20 cellular contexts compared by ENCODE assay signal in the genomic region with DNA sequence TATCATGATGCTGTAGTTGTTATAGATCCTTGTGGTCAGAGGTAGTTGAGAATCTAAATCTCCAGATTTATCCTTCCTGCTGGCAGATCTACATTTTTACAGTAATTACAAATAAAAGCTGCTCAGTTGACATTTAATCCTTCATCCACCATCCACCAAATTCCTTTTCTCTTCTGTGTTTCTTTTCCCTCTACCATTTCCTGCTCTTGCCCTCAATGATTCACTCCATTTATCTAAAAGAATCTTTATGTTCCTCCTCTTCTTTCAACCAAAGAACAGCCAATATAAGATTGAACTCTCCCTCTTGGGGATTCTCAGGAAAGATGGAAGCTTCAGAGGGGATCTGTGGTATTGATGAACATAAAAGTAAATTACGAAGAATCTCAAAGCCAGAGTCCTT. TPM values are rescaled to one million over a fixed set of nuclear protein-coding genes. Genes with fewer than 3 reads are reported as not detected.
DNase-seq lines count a peak whose midpoint lies in the region; ATAC-seq, FAIRE-seq and TF ChIP-seq lines count a peak whose summit lies in the region.
"Had no signal": no experiment of that assay in that cellular context is flagged by ENCODE, and none has a peak within 500 bp of the region (broad histone marks: within the 10 kb centered on the region; RNA-seq: fewer than 3 reads in every experiment).

No MANE protein-coding gene starts in this region.

- peaks cover 66% of the 10 kb centered on the region for H3K79me2 ChIP-seq in GM12878 (ENCODE audit: control insufficient read depth, insufficient read depth, low read length)

- BruUV-seq in GM12878 (replicated peaks; lab: Mats Ljungman, UMichigan) = no TSS peak

- FAIRE-seq in GM12878 (lab: Jason Lieb, UNC) = no peak
- FAIRE-seq: HTR-8/SVneo had no signal

- no peaks in the 10 kb centered on the region; the same call in 1 of the 2 replicates for H3K27me3 Mint-ChIP-seq in HFFc6 (ENCODE audit: insufficient read depth)
- H3K27me3 Mint-ChIP-seq in activated naive CD4-positive, alpha-beta T cell treated with anti-CD3 and anti-CD28 coated beads, Interleukin-2, amount 10 ng/mL, durations not matched to agents 7 days and 5 days = peaks cover 4% of the 10 kb centered on the region
- H3K27me3 Mint-ChIP-seq: activated naive CD8-positive, alpha-beta T cell treated with anti-CD3 and anti-CD28 coated beads, Interleukin-2, amount 10 ng/mL, durations not matched to agents 7 days and 5 days had no signal

- POLR2A ChIA-PET in GM12878 (lab: Charles Lee) = interaction anchor here (0.6 to 1.0 kb wide), 7 partner anchors 36 to 525 kb away, joined by 3 to 6 read pairs (median 3); no protein-coding TSS in a partner anchor

- no peaks in the 10 kb centered on the region for H3K9me3 Mint-ChIP-seq in HFFc6
- no peaks in the 10 kb centered on the region for H3K9me3 Mint-ChIP-seq in activated naive CD4-positive, alpha-beta T cell treated with anti-CD3 and anti-CD28 coated beads, Interleukin-2, amount 10 ng/mL, durations not matched to agents 7 days and 5 days
- H3K9me3 Mint-ChIP-seq: activated naive CD8-positive, alpha-beta T cell treated with anti-CD3 and anti-CD28 coated beads, Interleukin-2, amount 10 ng/mL, durations not matched to agents 7 days and 5 days; activated T-helper 1 cell treated with anti-CD3 and anti-CD28 coated beads, Interleukin-12 subunit alpha, Interleukin-12 subunit beta, Interleukin-2, Interleukin-4 antibody, amounts not matched to agents 30 ng/mL and 10 ng/mL and 1 ng/mL, durations not matched to agents 14 hours and 24 hours and 36 hours had no signal

- SMC1A ChIA-PET in GM12878 (lab: Charles Lee; ENCODE audit: uncharacterized antibody, unreplicated experiment) = interaction anchor here (0.5 to 3.5 kb wide), 6 partner anchors 186 to 296 kb away, joined by 3 to 17 read pairs (median 4); partner anchors contain the start of gene L2HGDH

- TF ChIP-seq POLR2A in GM12878 (IDR thresholded peaks at IDR 0.05; ENCODE audit: low read depth, low read length) = no peak
- TF ChIP-seq POLR2A in erythroblast (IDR thresholded peaks at IDR 0.05; ENCODE audit: low read length) = no peak

- TF ChIP-seq RAD21 in GM12878 (IDR thresholded peaks at IDR 0.05; ENCODE audit: insufficient read depth, low read depth, low read length) = no peak

- H3K36me3 ChIP-seq in GM12878 (ENCODE audit: control insufficient read depth in 2 of 2, insufficient read depth in 2 of 2, low read length in 1 of 2) = no peaks in the 10 kb centered on the region
- H3K36me3 ChIP-seq: left ventricle myocardium inferior, neutrophil, thyroid gland had no signal

- no peak for TF ChIP-seq EP300 in GM12878 (IDR thresholded peaks at IDR 0.05; ENCODE audit: borderline replicate concordance in 1 of 2, control insufficient read depth in 1 of 2, low read depth in 2 of 2, low read length in 2 of 2)

- H3K4me3 Mint-ChIP-seq in HFFc6 = peak overlapping the region; percentile 83
- no peak overlapping the region for H3K4me3 Mint-ChIP-seq in activated naive CD4-positive, alpha-beta T cell treated with anti-CD3 and anti-CD28 coated beads, Interleukin-2, amount 10 ng/mL, durations not matched to agents 7 days and 5 days
- H3K4me3 Mint-ChIP-seq: activated naive CD8-positive, alpha-beta T cell treated with anti-CD3 and anti-CD28 coated beads, Interleukin-2, amount 10 ng/mL, durations not matched to agents 7 days and 5 days; activated T-helper 1 cell treated with anti-CD3 and anti-CD28 coated beads, Interleukin-12 subunit alpha, Interleukin-12 subunit beta, Interleukin-2, Interleukin-4 antibody, amounts not matched to agents 30 ng/mL and 10 ng/mL and 1 ng/mL, durations not matched to agents 14 hours and 24 hours and 36 hours had no signal

- H3K4me2 ChIP-seq in GM12878 (ENCODE audit: control insufficient read depth, insufficient read depth) = peak overlapping the region; percentile 22; the same call in 1 of the 2 replicates
- H3K4me2 ChIP-seq: PC-9 had no signal

- H3K4me1 ChIP-seq in GM12878 (ENCODE audit: control insufficient read depth, insufficient read depth, low read length) = peaks cover 28% of the 10 kb centered on the region

- WGBS in GM12878 (ENCODE audit: insufficient coverage, insufficient replicate concordance, low lambda C conversion rate, missing lambda C conversion rate) = 100% methylated on average over 1 of the region's 1 CpG

- peak overlapping the region; percentile 88 for H3K27ac Mint-ChIP-seq in HFFc6
- H3K27ac Mint-ChIP-seq in activated naive CD4-positive, alpha-beta T cell treated with anti-CD3 and anti-CD28 coated beads, Interleukin-2, amount 10 ng/mL, durations not matched to agents 7 days and 5 days = no peak overlapping the region
- H3K27ac Mint-ChIP-seq: activated naive CD8-positive, alpha-beta T cell treated with anti-CD3 and anti-CD28 coated beads, Interleukin-2, amount 10 ng/mL, durations not matched to agents 7 days and 5 days; activated T-helper 1 cell treated with anti-CD3 and anti-CD28 coated beads, Interleukin-12 subunit alpha, Interleukin-12 subunit beta, Interleukin-2, Interleukin-4 antibody, amounts not matched to agents 30 ng/mL and 10 ng/mL and 1 ng/mL, durations not matched to agents 14 hours and 24 hours and 36 hours had no signal

- in situ Hi-C loops in GM12878 (cut with MboI) = loop anchor here (5.0 kb wide), 1 partner anchor 206 kb away; no protein-coding TSS in a partner anchor

- RAD21 ChIA-PET in GM12878 (lab: Charles Lee; ENCODE audit: unreplicated experiment) = interaction anchor here (0.7 to 2.6 kb wide), 6 partner anchors 164 to 896 kb away, joined by 3 to 19 read pairs (median 4); no protein-coding TSS in a partner anchor

- H4K20me1 ChIP-seq in GM12878 (ENCODE audit: control insufficient read depth, insufficient read depth) = no peaks in the 10 kb centered on the region

- no peak overlapping the region for H3K9ac ChIP-seq in GM12878 (ENCODE audit: control insufficient read depth, insufficient read depth, low read length)

- CTCF ChIA-PET in GM12878 (lab: Yijun Ruan, JAX) = interaction anchor here (0.9 to 1.8 kb wide), 11 partner anchors 12 to 674 kb away, joined by 3 to 19 read pairs (median 5); partner anchors contain the start of genes CDKL1, DMAC2L and L2HGDH
- CTCF ChIA-PET in activated naive CD4-positive, alpha-beta T cell treated with anti-CD3 and anti-CD28 coated beads, Interleukin-2, amount 10 ng/mL, durations not matched to agents 7 days and 5 days (lab: Charles Lee) = interaction anchor here (0.8 to 2.5 kb wide), 2 partner anchors 185 to 207 kb away, joined by 3 to 16 read pairs; no protein-coding TSS in a partner anchor

- no peak overlapping the region for H2AFZ ChIP-seq in GM12878 (ENCODE audit: control insufficient read depth, low read depth, low read length)
- H2AFZ ChIP-seq: PC-9 had no signal

- ATAC-seq in GM12878 = no peak
- ATAC-seq: activated CD4-positive, CD25-positive, alpha-beta regulatory T cell treated with anti-CD3 and anti-CD28 coated beads, Interleukin-2, amount 50 U/mL, for 24 hours; esophagus mucosa had no signal

- intact Hi-C loops in GM12878 (cut with micrococcal nuclease; ENCODE audit: unreplicated experiment) = no loop called here

- no peak for TF ChIP-seq CTCF in AG10803 (conservative IDR thresholded peaks at IDR 0.05; ENCODE audit: low read length)
- TF ChIP-seq CTCF in HFFc6 (IDR thresholded peaks at IDR 0.05) = no peak
- TF ChIP-seq CTCF in GM12878 (IDR thresholded peaks at IDR 0.05 in 2 of 3, conservative IDR thresholded peaks at IDR 0.05 in 1 of 3; ENCODE audit: control insufficient read depth in 2 of 3, extremely low read depth in 1 of 3, insufficient read depth in 1 of 3, low read depth in 3 of 3, low read length in 3 of 3) = no peak

- H3K27me3 ChIP-seq in GM12878 (replicated peaks in 1 of 2; ENCODE audit: control insufficient read depth in 2 of 2, insufficient read depth in 2 of 2, low read length in 1 of 2) = no peaks in the 10 kb centered on the region
- H3K27me3 ChIP-seq: thyroid gland had no signal

- H3K4me3 ChIP-seq in AG10803 (ENCODE audit: low read length) = no peak overlapping the region
- H3K4me3 ChIP-seq in GM12878 = no peak overlapping the region
- H3K4me3 ChIP-seq: left ventricle myocardium inferior, PC-9, thyroid gland had no signal

- peaks cover 51% of the 10 kb centered on the region for H3K36me3 Mint-ChIP-seq in HFFc6 (ENCODE audit: low read depth)
- peaks cover 22% of the 10 kb centered on the region for H3K36me3 Mint-ChIP-seq in activated naive CD4-positive, alpha-beta T cell treated with anti-CD3 and anti-CD28 coated beads, Interleukin-2, amount 10 ng/mL, durations not matched to agents 7 days and 5 days

- DNase-seq in AG10803 (ENCODE audit: low read depth) (peak; percentile 31), HFFc6 (peak; percentile 38), GM12878 (ENCODE audit: low read depth, low spot score) (no peak), kidney glomerular epithelial cell (lab: John Stamatoyannopoulos, UW) (peak; percentile 30), NCI-H1694 (lab: John Stamatoyannopoulos, UW) (no peak), erythroblast (lab: John Stamatoyannopoulos, UW) (no peak), HuH-7.5 (ENCODE audit: low spot score) (no peak)
- no peak for DNase-seq in activated naive CD4-positive, alpha-beta T cell treated with anti-CD3 and anti-CD28 coated beads, Interleukin-2, amount 10 ng/mL, durations not matched to agents 7 days and 5 days
- DNase-seq: activated naive CD8-positive, alpha-beta T cell treated with anti-CD3 and anti-CD28 coated beads, Interleukin-2, amount 10 ng/mL, durations not matched to agents 7 days and 5 days; left ventricle myocardium inferior; NCI-H1436; PC-9; stimulated activated naive CD4-positive, alpha-beta T cell; T-helper 9 cell; thyroid gland had no signal

- H3K27ac ChIP-seq in GM12878 (ENCODE audit: control insufficient read depth, insufficient read depth) = no peak overlapping the region
- H3K27ac ChIP-seq: left ventricle myocardium inferior, neutrophil, PC-9, thyroid gland had no signal

- no peaks in the 10 kb centered on the region for H3K9me3 ChIP-seq in GM12878 (replicated peaks; ENCODE audit: control insufficient read depth, insufficient read depth, low read length)
- H3K9me3 ChIP-seq: left ventricle myocardium inferior, neutrophil, thyroid gland had no signal

- peaks cover 74% of the 10 kb centered on the region for H3K4me1 Mint-ChIP-seq in HFFc6 (ENCODE audit: low read depth)
- peaks cover 59% of the 10 kb centered on the region for H3K4me1 Mint-ChIP-seq in activated naive CD4-positive, alpha-beta T cell treated with anti-CD3 and anti-CD28 coated beads, Interleukin-2, amount 10 ng/mL, durations not matched to agents 7 days and 5 days

RNA-seq across cellular contexts. Expression of gene MAP4K5, which starts 4.4 kb away (rescaled TPM):
- total RNA-seq in HFFc6 (2021; fragmentation: NEBNext Ultra II Directional; extraction: Animal tissue kit (Norgen Biotek cat#: 25700)) = 10 to 100 TPM; 61.4 to 74.5 (median 69.7) TPM
- 179 and 195 TPM in 2 replicates for total RNA-seq in GM12878 (2013; cell fraction: nucleolus; rRNA removed)
- total RNA-seq in GM12878 (2014; rRNA removed) (41.3 and 47.1 TPM in 2 replicates), GM12878 (2014; rRNA removed; fragmentation: Illumina TruSeq; extraction: Trizol) (25.6 and 27.5 TPM in 2 replicates), GM12878 (2021) (36.1 and 37.6 TPM in 2 replicates)
- polyA plus RNA-seq in GM12878 (2011; ENCODE audit: low read depth) = 27.9 TPM
- polyA plus RNA-seq in GM12878 (2011; rRNA removed) (16.6 and 26.1 TPM in 2 replicates), GM12878 (2014; fragmentation: Illumina TruSeq; extraction: Trizol) (28.6 and 36.7 TPM in 2 replicates), GM12878 (2014; fragmentation: Nextera tagmentation; extraction: Ambion mirVana) (10 to 100 TPM in 1 of 2 experiments, 1 to 10 TPM in 1; 9.1 to 12.0 TPM), GM12878 (2014; rRNA removed) (31.5 and 31.7 TPM in 2 replicates), GM12878 (2016; fragmentation: Nextera tagmentation; extraction: Ambion mirVana) (10 to 100 TPM; 33.4 to 38.3 TPM)
- 7.7 and 8.2 TPM in 2 replicates for polyA plus RNA-seq in GM12878 (2011; cell fraction: cytosol; rRNA removed)
- 17.1 and 22.9 TPM in 2 replicates for polyA plus RNA-seq in GM12878 (2011; cell fraction: nucleus; rRNA removed)
- polyA plus RNA-seq in GM12878 (2012) = 10.4 and 12.3 TPM in 2 replicates
- 10.5 and 11.6 TPM in 2 replicates for polyA minus RNA-seq in GM12878 (2011; rRNA and poly(A)+ RNA removed)
- 8.7 and 11.7 TPM in 2 replicates for polyA minus RNA-seq in GM12878 (2011; cell fraction: cytosol; rRNA and poly(A)+ RNA removed)
- 24.3 and 45.4 TPM in 2 replicates for polyA minus RNA-seq in GM12878 (2011; cell fraction: nucleus; rRNA and poly(A)+ RNA removed)

RNA-seq across cellular contexts. Expression of gene ATL1, which starts 32.0 kb away (rescaled TPM):
- total RNA-seq in HFFc6 (2021; fragmentation: NEBNext Ultra II Directional; extraction: Animal tissue kit (Norgen Biotek cat#: 25700)) = under 1 TPM; 0.35 to 0.92 (median 0.48) TPM
- 1.7 and 2.8 TPM in 2 replicates for total RNA-seq in GM12878 (2013; cell fraction: nucleolus; rRNA removed)
- total RNA-seq in GM12878 (2014; rRNA removed) (0.11 and 0.76 TPM in 2 replicates), GM12878 (2014; rRNA removed; fragmentation: Illumina TruSeq; extraction: Trizol) (0.60 and 0.72 TPM in 2 replicates), GM12878 (2021) (0.58 and 1.1 TPM in 2 replicates)
- polyA plus RNA-seq in GM12878 (2011; ENCODE audit: low read depth) = 0.09 TPM
- polyA plus RNA-seq in GM12878 (2011; rRNA removed) (0.58 and 0.71 TPM in 2 replicates), GM12878 (2014; fragmentation: Illumina TruSeq; extraction: Trizol) (0.43 and 1.5 TPM in 2 replicates), GM12878 (2014; fragmentation: Nextera tagmentation; extraction: Ambion mirVana) (under 1 TPM in 1 of 2 experiments, not detected in 1; 0.18 TPM), GM12878 (2014; rRNA removed) (0.15 and 1.0 TPM in 2 replicates), GM12878 (2016; fragmentation: Nextera tagmentation; extraction: Ambion mirVana) (1 to 10 TPM; 1.0 to 1.2 TPM)
- 0.31 and 0.55 TPM in 2 replicates for polyA plus RNA-seq in GM12878 (2011; cell fraction: cytosol; rRNA removed)
- polyA plus RNA-seq in GM12878 (2011; cell fraction: nucleus; rRNA removed) = 0.53 and 0.73 TPM in 2 replicates
- polyA plus RNA-seq in GM12878 (2012) = 0.18 and 0.25 TPM in 2 replicates
- 0.26 and 0.88 TPM in 2 replicates for polyA minus RNA-seq in GM12878 (2011; rRNA and poly(A)+ RNA removed)
- 1.1 TPM in 1 of 2 replicates, not detected in the other for polyA minus RNA-seq in GM12878 (2011; cell fraction: cytosol; rRNA and poly(A)+ RNA removed)
- polyA minus RNA-seq in GM12878 (2011; cell fraction: nucleus; rRNA and poly(A)+ RNA removed) = 1.5 and 1.8 TPM in 2 replicates

Comparison
In these comparisons a context has a peak if more than half of its experiments do, and no peak if none do; other contexts are left out.
1. DNase-seq: peak in AG10803 (single experiment), HFFc6 (single experiment) and kidney glomerular epithelial cell (single experiment); none in GM12878 (single experiment), activated naive CD4-positive, alpha-beta T cell treated with anti-CD3 and anti-CD28 coated beads, Interleukin-2, amount 10 ng/mL, durations not matched to agents 7 days and 5 days (single experiment), NCI-H1694 (single experiment), erythroblast (0 of 2) and HuH-7.5 (single experiment).